ENCODE assay signal across 15 cellular contexts in genomic region chr14:30569903-30570226, GRCh38. TPM values are rescaled to one million over a fixed set of nuclear protein-coding genes. Genes with fewer than 3 reads are reported as not detected.
A peak's percentile ranks its signal among the peaks of the same experiment; 100 is the strongest.
DNase-seq lines count a peak whose midpoint lies in the region; ATAC-seq, FAIRE-seq and TF ChIP-seq lines count a peak whose summit lies in the region.
"Had no signal": no experiment of that assay in that cellular context is flagged by ENCODE, and none has a peak within 500 bp of the region (broad histone marks: within the 10 kb centered on the region; RNA-seq: fewer than 3 reads in every experiment).

No MANE protein-coding gene starts in this region.

- H3K9me1 ChIP-seq in IMR-90 (ENCODE audit: insufficient read depth, low read length), result peaks cover 9% of the 10 kb centered on the region

- TF ChIP-seq EP300 in GM12878 (IDR thresholded peaks at IDR 0.05; ENCODE audit: borderline replicate concordance in 1 of 2, control insufficient read depth in 1 of 2, low read depth in 2 of 2, low read length in 2 of 2), result no peak

- H2BK120ac ChIP-seq in IMR-90 (ENCODE audit: low read depth, low read length), result no peak overlapping the region

- H4K8ac ChIP-seq in IMR-90 (ENCODE audit: low read depth in 2 of 2, low read length in 2 of 2), result no peak overlapping the region

- no peak overlapping the region for H4K5ac ChIP-seq in IMR-90 (ENCODE audit: low read depth, low read length)

- no peak overlapping the region for H3K18ac ChIP-seq in IMR-90 (ENCODE audit: low read depth, low read length)

- peaks cover 4% of the 10 kb centered on the region for H3F3A ChIP-seq in neural progenitor cell (ENCODE audit: low read depth)

- WGBS in IMR-90 (ENCODE audit: extremely low coverage in 2 of 2, insufficient read length in 1 of 2), 2 experiments, result no CpG with 5 or more reads among the region's 1 CpG
- WGBS in GM12878 (ENCODE audit: insufficient coverage, insufficient replicate concordance, low lambda C conversion rate, missing lambda C conversion rate), result 93% methylated on average over 1 of the region's 1 CpG

- in situ Hi-C loops in IMR-90 (cut with MboI; ENCODE audit: low sequenced_read_pairs) (no loop called here), GM12878 (cut with MboI) (no loop called here)

- H3K9me3 ChIP-seq in IMR-90 (ENCODE audit: control insufficient read depth, insufficient read depth, low read length) (no peaks in the 10 kb centered on the region), GM12878 (replicated peaks; ENCODE audit: control insufficient read depth, insufficient read depth, low read length) (peaks cover 2% of the 10 kb centered on the region; the same call in 2 of the 3 replicates), neural progenitor cell (ENCODE audit: low read depth) (no peaks in the 10 kb centered on the region)
- H3K9me3 ChIP-seq: SJCRH30 had no signal

- peaks cover 82% of the 10 kb centered on the region for H3K36me3 Mint-ChIP-seq in neural progenitor cell
- H3K36me3 Mint-ChIP-seq in activated CD4-positive, alpha-beta T cell treated with anti-CD3 and anti-CD28 coated beads for 36 hours (ENCODE audit: low read depth), result peaks cover 17% of the 10 kb centered on the region

- H4K91ac ChIP-seq in IMR-90 (ENCODE audit: insufficient read depth, low read depth, low read length), result no peak overlapping the region

- peaks cover 81% of the 10 kb centered on the region for H3K9me3 Mint-ChIP-seq in neural progenitor cell
- H3K9me3 Mint-ChIP-seq in activated CD4-positive, alpha-beta T cell treated with anti-CD3 and anti-CD28 coated beads for 36 hours (ENCODE audit: low read depth), result no peaks in the 10 kb centered on the region
- H3K9me3 Mint-ChIP-seq: CD8-positive, alpha-beta memory T cell had no signal

- H3K27ac Mint-ChIP-seq in neural progenitor cell, result no peak overlapping the region
- no peak overlapping the region for H3K27ac Mint-ChIP-seq in activated CD4-positive, alpha-beta T cell treated with anti-CD3 and anti-CD28 coated beads for 36 hours

- H3K56ac ChIP-seq in IMR-90 (ENCODE audit: extremely low read depth, insufficient read depth, low read length), result no peak overlapping the region

- H3K4me3 Mint-ChIP-seq in neural progenitor cell, result no peak overlapping the region
- H3K4me3 Mint-ChIP-seq in activated CD4-positive, alpha-beta T cell treated with anti-CD3 and anti-CD28 coated beads for 36 hours, result no peak overlapping the region

- no TSS peak for BruUV-seq in IMR-90 (replicated peaks; lab: Mats Ljungman, UMichigan)
- BruUV-seq in GM12878 (replicated peaks; lab: Mats Ljungman, UMichigan), result no TSS peak

- H3K4me2 ChIP-seq in IMR-90 (ENCODE audit: low read depth, low read length) (peak overlapping the region; percentile 27; the same call in 1 of the 2 replicates), GM12878 (ENCODE audit: control insufficient read depth, insufficient read depth) (no peak overlapping the region), neural progenitor cell (peak overlapping the region; percentile 17)

- TF ChIP-seq RAD21 in IMR-90 (IDR thresholded peaks at IDR 0.05; ENCODE audit: low read length) (no peak), GM12878 (IDR thresholded peaks at IDR 0.05; ENCODE audit: insufficient read depth, low read depth, low read length) (no peak)

- H2AK9ac ChIP-seq in IMR-90 (replicated peaks; ENCODE audit: low read depth, low read length, poor library complexity), result no peak overlapping the region

- FAIRE-seq in D721Med (lab: Jason Lieb, UNC) (peak; percentile 11), GM12878 (lab: Jason Lieb, UNC) (no peak)
- FAIRE-seq: H54 had no signal

- no peak overlapping the region for H2AFZ ChIP-seq in IMR-90 (replicated peaks; ENCODE audit: low read length, poor library complexity)
- H2AFZ ChIP-seq in GM12878 (ENCODE audit: control insufficient read depth, low read depth, low read length), result no peak overlapping the region
- no peak overlapping the region for H2AFZ ChIP-seq in neural progenitor cell (replicated peaks)

- H3K9ac ChIP-seq in IMR-90 (ENCODE audit: low read depth, low read length), result no peak overlapping the region
- no peak overlapping the region for H3K9ac ChIP-seq in GM12878 (ENCODE audit: control insufficient read depth, insufficient read depth, low read length)
- no peak overlapping the region for H3K9ac ChIP-seq in neural progenitor cell

- CTCF ChIA-PET in IMR-90 (lab: Yijun Ruan, JAX), result no interaction called here
- CTCF ChIA-PET in GM12878 (lab: Yijun Ruan, JAX), result no interaction called here
- CTCF ChIA-PET in activated CD4-positive, alpha-beta T cell treated with anti-CD3 and anti-CD28 coated beads for 36 hours (lab: Charles Lee), result interaction anchor here (1.6 kb wide), 1 partner anchor 13 kb away, joined by 3 read pairs; no protein-coding TSS in a partner anchor

- TF ChIP-seq POLR2A in IMR-90 (IDR thresholded peaks at IDR 0.05; ENCODE audit: low read depth, low read length) (no peak), GM12878 (IDR thresholded peaks at IDR 0.05; ENCODE audit: low read depth, low read length) (no peak)

- H3K4ac ChIP-seq in IMR-90 (ENCODE audit: low read depth, low read length), result no peak overlapping the region

- no peak overlapping the region for H2BK5ac ChIP-seq in IMR-90 (ENCODE audit: low read depth, low read length, poor library complexity, severe bottlenecking)

- H3K23ac ChIP-seq in IMR-90 (ENCODE audit: low read depth, low read length), result no peak overlapping the region

- no peak overlapping the region for H2AK5ac ChIP-seq in IMR-90 (ENCODE audit: low read depth, low read length)

- ATAC-seq in IMR-90 (ENCODE audit: low read depth) (no peak), GM12878 (peak; percentile 52)
- ATAC-seq in activated CD4-positive, alpha-beta T cell treated with anti-CD3 and anti-CD28 coated beads for 36 hours, result no peak

- no peaks in the 10 kb centered on the region for H3K27me3 ChIP-seq in IMR-90 (ENCODE audit: control insufficient read depth, insufficient read depth, low read length)
- H3K27me3 ChIP-seq in GM12878 (replicated peaks in 1 of 2; ENCODE audit: control insufficient read depth in 2 of 2, insufficient read depth in 2 of 2, low read length in 1 of 2), result no peaks in the 10 kb centered on the region
- no peaks in the 10 kb centered on the region for H3K27me3 ChIP-seq in neural progenitor cell
- H3K27me3 ChIP-seq: SJCRH30 had no signal

- H3K4me3 ChIP-seq in IMR-90 (ENCODE audit: insufficient read depth, low read depth, low read length) (no peak overlapping the region), GM12878 (no peak overlapping the region), neural progenitor cell (no peak overlapping the region)
- H3K4me3 ChIP-seq: SJCRH30 had no signal

- peaks cover 0 to 24% of the 10 kb centered on the region in 2 experiments; a peak in 2 of 4 replicates for H3K79me1 ChIP-seq in IMR-90 (ENCODE audit: low read depth in 1 of 2, low read length in 2 of 2)

- RAD21 ChIA-PET in GM12878 (lab: Charles Lee; ENCODE audit: unreplicated experiment), result no interaction called here

- H3K4me1 ChIP-seq in IMR-90 (ENCODE audit: control insufficient read depth, insufficient read depth, low read length), result peaks cover 4% of the 10 kb centered on the region; the same call in 1 of the 2 replicates
- no peaks in the 10 kb centered on the region for H3K4me1 ChIP-seq in GM12878 (ENCODE audit: control insufficient read depth, insufficient read depth, low read length)
- peaks cover 44% of the 10 kb centered on the region for H3K4me1 ChIP-seq in neural progenitor cell

- H2BK15ac ChIP-seq in IMR-90 (ENCODE audit: low read depth, low read length), result no peak overlapping the region

- no peaks in the 10 kb centered on the region for H3K36me3 ChIP-seq in IMR-90 (ENCODE audit: control insufficient read depth, insufficient read depth, low read length)
- H3K36me3 ChIP-seq in GM12878 (ENCODE audit: control insufficient read depth in 2 of 2, insufficient read depth in 2 of 2, low read length in 1 of 2), result no peaks in the 10 kb centered on the region
- peaks cover 4% of the 10 kb centered on the region for H3K36me3 ChIP-seq in neural progenitor cell
- H3K36me3 ChIP-seq: SJCRH30 had no signal

- no peak for TF ChIP-seq CTCF in D721Med (IDR thresholded peaks at IDR 0.05; ENCODE audit: insufficient read depth, missing control alignments)
- TF ChIP-seq CTCF in IMR-90 (conservative IDR thresholded peaks at IDR 0.05; ENCODE audit: low read depth, low read length), result no peak
- no peak for TF ChIP-seq CTCF in GM12878 (IDR thresholded peaks at IDR 0.05 in 2 of 3, conservative IDR thresholded peaks at IDR 0.05 in 1 of 3; ENCODE audit: control insufficient read depth in 2 of 3, extremely low read depth in 1 of 3, insufficient read depth in 1 of 3, low read depth in 3 of 3, low read length in 3 of 3)
- no peak for TF ChIP-seq CTCF in neural progenitor cell (IDR thresholded peaks at IDR 0.05)

- H3K27ac ChIP-seq in IMR-90 (ENCODE audit: insufficient read depth, low read length) (no peak overlapping the region), GM12878 (ENCODE audit: control insufficient read depth, insufficient read depth) (no peak overlapping the region), neural progenitor cell (no peak overlapping the region)
- H3K27ac ChIP-seq: SJCRH30 had no signal

- H3K14ac ChIP-seq in IMR-90 (replicated peaks; ENCODE audit: low read depth, low read length), result no peak overlapping the region

- intact Hi-C loops in IMR-90 (cut with micrococcal nuclease) (no loop called here), GM12878 (cut with micrococcal nuclease; ENCODE audit: unreplicated experiment) (no loop called here)
- intact Hi-C loops in activated CD4-positive, alpha-beta T cell treated with anti-CD3 and anti-CD28 coated beads for 36 hours (cut with DNase I, micrococcal nuclease), result no loop called here

- H3K27me3 Mint-ChIP-seq in neural progenitor cell (ENCODE audit: insufficient read depth, low read depth), result peaks cover 2% of the 10 kb centered on the region
- H3K27me3 Mint-ChIP-seq in activated CD4-positive, alpha-beta T cell treated with anti-CD3 and anti-CD28 coated beads for 36 hours, result no peaks in the 10 kb centered on the region
- H3K27me3 Mint-ChIP-seq: CD8-positive, alpha-beta memory T cell had no signal

- POLR2A ChIA-PET in IMR-90 (lab: Charles Lee; ENCODE audit: unreplicated experiment) (no interaction called here), GM12878 (lab: Charles Lee) (interaction anchor here (0.5 kb wide), 2 partner anchors 62 to 285 kb away, joined by 3 to 5 read pairs; no protein-coding TSS in a partner anchor)
- POLR2A ChIA-PET in activated CD4-positive, alpha-beta T cell treated with anti-CD3 and anti-CD28 coated beads for 36 hours (lab: Charles Lee), result no interaction called here

- peaks cover 28% of the 10 kb centered on the region for H4K20me1 ChIP-seq in IMR-90 (ENCODE audit: insufficient read depth, low read length)
- no peaks in the 10 kb centered on the region for H4K20me1 ChIP-seq in GM12878 (ENCODE audit: control insufficient read depth, insufficient read depth)
- peaks cover 92% of the 10 kb centered on the region for H4K20me1 ChIP-seq in neural progenitor cell (ENCODE audit: low read depth)

- H3K79me2 ChIP-seq in GM12878 (ENCODE audit: control insufficient read depth, insufficient read depth, low read length) (peaks cover 98% of the 10 kb centered on the region), neural progenitor cell (ENCODE audit: low read depth) (peaks cover 100% of the 10 kb centered on the region)

- SMC1A ChIA-PET in GM12878 (lab: Charles Lee; ENCODE audit: uncharacterized antibody, unreplicated experiment), result no interaction called here

- DNase-seq in D721Med (ENCODE audit: insufficient read length, low spot score) (no peak), IMR-90 (no peak), GM12878 (ENCODE audit: low read depth, low spot score) (no peak), neural progenitor cell (ENCODE audit: low spot score) (no peak), CD1c-positive myeloid dendritic cell (ENCODE audit: extremely low spot score) (no peak)
- DNase-seq in activated CD4-positive, CD25-positive, alpha-beta regulatory T cell treated with anti-CD3 and anti-CD28 coated beads, Interleukin-2, amount 50 U/mL, for 72 hours, result no peak
- no peak for DNase-seq in activated CD4-positive, alpha-beta T cell treated with anti-CD3 and anti-CD28 coated beads for 36 hours
- DNase-seq: CD8-positive, alpha-beta memory T cell; Kasumi-1; NCI-H187; NCI-H526 treated with DMSO at 0.1 percent for 48 hours; NK-92 treated with Interleukin-12 subunit alpha and Interleukin-12 subunit beta, amount 100 ng/mL, for 24 hours; PC-3; SJCRH30 had no signal

- H2BK20ac ChIP-seq in IMR-90 (ENCODE audit: low read depth, low read length), result no peak overlapping the region

- no peaks in the 10 kb centered on the region for H3K4me1 Mint-ChIP-seq in neural progenitor cell
- peaks cover 79% of the 10 kb centered on the region for H3K4me1 Mint-ChIP-seq in activated CD4-positive, alpha-beta T cell treated with anti-CD3 and anti-CD28 coated beads for 36 hours

- dilution Hi-C loops in IMR-90 (cut with HindIII; ENCODE audit: low sequenced_read_pairs, unreplicated experiment), result no loop called here

RNA-seq across cellular contexts. Expression of gene G2E3, which starts 10.9 kb away (rescaled TPM):
- total RNA-seq in IMR-90 (2012; rRNA removed), result 19.4 and 41.1 TPM in 2 replicates
- 6.9 and 9.6 TPM in 2 replicates for polyA plus RNA-seq in IMR-90 (2012; rRNA removed)
- 0.59 and 1.5 TPM in 2 replicates for polyA plus RNA-seq in IMR-90 (2012; cell fraction: cytosol; rRNA removed)
- polyA plus RNA-seq in IMR-90 (2012; cell fraction: nucleus; rRNA removed; ENCODE audit: low replicate concordance), result 1.9 and 16.3 TPM in 2 replicates
- 82.2 and 99.3 TPM in 2 replicates for total RNA-seq in GM12878 (2013; cell fraction: nucleolus; rRNA removed)
- 11.9 and 15.0 TPM in 2 replicates for total RNA-seq in GM12878 (2014; rRNA removed)
- total RNA-seq in GM12878 (2014; rRNA removed; fragmentation: Illumina TruSeq; extraction: Trizol), result 19.7 and 20.4 TPM in 2 replicates
- 20.1 and 22.6 TPM in 2 replicates for total RNA-seq in GM12878 (2021)
- 2.9 TPM for polyA plus RNA-seq in GM12878 (2011; ENCODE audit: low read depth)
- 24.2 and 43.6 TPM in 2 replicates for polyA plus RNA-seq in GM12878 (2011; rRNA removed)
- polyA plus RNA-seq in GM12878 (2011; cell fraction: cytosol; rRNA removed), result 5.2 and 7.4 TPM in 2 replicates
- 15.5 and 18.5 TPM in 2 replicates for polyA plus RNA-seq in GM12878 (2011; cell fraction: nucleus; rRNA removed)
- 5.1 and 8.2 TPM in 2 replicates for polyA plus RNA-seq in GM12878 (2012)
- 16.1 and 19.3 TPM in 2 replicates for polyA plus RNA-seq in GM12878 (2014; fragmentation: Illumina TruSeq; extraction: Trizol)
- polyA plus RNA-seq in GM12878 (2014; fragmentation: Nextera tagmentation; extraction: Ambion mirVana), result 10 to 100 TPM; 15.0 to 38.0 TPM
- 8.8 and 10.0 TPM in 2 replicates for polyA plus RNA-seq in GM12878 (2014; rRNA removed)
- 10 to 100 TPM; 22.7 to 29.6 TPM for polyA plus RNA-seq in GM12878 (2016; fragmentation: Nextera tagmentation; extraction: Ambion mirVana)
- polyA minus RNA-seq in GM12878 (2011; rRNA and poly(A)+ RNA removed), result 13.8 and 20.5 TPM in 2 replicates
- 9.2 and 11.6 TPM in 2 replicates for polyA minus RNA-seq in GM12878 (2011; cell fraction: cytosol; rRNA and poly(A)+ RNA removed)
- 18.5 and 31.0 TPM in 2 replicates for polyA minus RNA-seq in GM12878 (2011; cell fraction: nucleus; rRNA and poly(A)+ RNA removed)
- 95.4 and 135 TPM in 2 replicates for total RNA-seq in neural progenitor cell (ENCODE audit: low replicate concordance)
- 10 to 100 TPM; 16.9 to 29.6 TPM for total RNA-seq in activated CD4-positive, alpha-beta T cell treated with anti-CD3 and anti-CD28 coated beads for 36 hours

RNA-seq across cellular contexts. Expression of gene SCFD1, which starts 52.3 kb away (rescaled TPM):
- total RNA-seq in IMR-90 (2012; rRNA removed), result 74.0 and 143 TPM in 2 replicates
- 43.2 and 51.4 TPM in 2 replicates for polyA plus RNA-seq in IMR-90 (2012; rRNA removed)
- 6.2 and 8.8 TPM in 2 replicates for polyA plus RNA-seq in IMR-90 (2012; cell fraction: cytosol; rRNA removed)
- polyA plus RNA-seq in IMR-90 (2012; cell fraction: nucleus; rRNA removed; ENCODE audit: low replicate concordance), result 6.4 and 72.5 TPM in 2 replicates
- total RNA-seq in GM12878 (2013; cell fraction: nucleolus; rRNA removed), result 313 and 317 TPM in 2 replicates
- 65.7 and 84.8 TPM in 2 replicates for total RNA-seq in GM12878 (2014; rRNA removed)
- total RNA-seq in GM12878 (2014; rRNA removed; fragmentation: Illumina TruSeq; extraction: Trizol), result 98.4 and 99.9 TPM in 2 replicates
- 57.5 and 62.4 TPM in 2 replicates for total RNA-seq in GM12878 (2021)
- polyA plus RNA-seq in GM12878 (2011; ENCODE audit: low read depth), result 32.8 TPM
- polyA plus RNA-seq in GM12878 (2011; rRNA removed), result 94.1 and 129 TPM in 2 replicates
- 22.7 and 27.8 TPM in 2 replicates for polyA plus RNA-seq in GM12878 (2011; cell fraction: cytosol; rRNA removed)
- 43.0 and 49.1 TPM in 2 replicates for polyA plus RNA-seq in GM12878 (2011; cell fraction: nucleus; rRNA removed)
- polyA plus RNA-seq in GM12878 (2012), result 54.0 and 67.3 TPM in 2 replicates
- polyA plus RNA-seq in GM12878 (2014; fragmentation: Illumina TruSeq; extraction: Trizol), result 75.7 and 95.7 TPM in 2 replicates
- polyA plus RNA-seq in GM12878 (2014; fragmentation: Nextera tagmentation; extraction: Ambion mirVana), result 10 to 100 TPM; 72.5 to 89.2 TPM
- polyA plus RNA-seq in GM12878 (2014; rRNA removed), result 61.5 and 62.8 TPM in 2 replicates
- 10 to 100 TPM; 96.1 to 97.6 TPM for polyA plus RNA-seq in GM12878 (2016; fragmentation: Nextera tagmentation; extraction: Ambion mirVana)
- polyA minus RNA-seq in GM12878 (2011; rRNA and poly(A)+ RNA removed), result 48.3 and 88.1 TPM in 2 replicates
- 16.4 and 19.9 TPM in 2 replicates for polyA minus RNA-seq in GM12878 (2011; cell fraction: cytosol; rRNA and poly(A)+ RNA removed)
- polyA minus RNA-seq in GM12878 (2011; cell fraction: nucleus; rRNA and poly(A)+ RNA removed), result 85.0 and 117 TPM in 2 replicates
- 70.2 and 115 TPM in 2 replicates for total RNA-seq in neural progenitor cell (ENCODE audit: low replicate concordance)
- total RNA-seq in activated CD4-positive, alpha-beta T cell treated with anti-CD3 and anti-CD28 coated beads for 36 hours, result 10 to 100 TPM; 47.5 to 55.3 TPM
